In genomic region chr2:157771234-157771633, GRCh38 we compare ENCODE assay signal across 21 cellular contexts.
"Had no signal": no experiment of that assay in that cellular context is flagged by ENCODE, and none has a peak within 500 bp of the region (broad histone marks: within the 10 kb centered on the region; RNA-seq: fewer than 3 reads in every experiment).

No MANE protein-coding gene starts in this region.

- H3K27ac ChIP-seq: epithelial cell of prostate, esophagus muscularis mucosa, gastroesophageal sphincter, left lung, lower lobe of right lung, neutrophil, spleen, tibial artery, upper lobe of left lung, uterus had no signal

- H3K4me1 ChIP-seq: esophagus muscularis mucosa, gastroesophageal sphincter, left lung, lower lobe of right lung, spleen, tibial artery, upper lobe of left lung, uterus had no signal

- H3K4me3 Mint-ChIP-seq: memory B cell; naive B cell; nephron; stimulated activated memory B cell treated with anti-CD40 and anti-IgM and Interleukin-4, amounts not matched to agents 10 μg/mL and 1 μg/mL and 100 μg/mL, for 72 hours; stimulated activated naive CD8-positive, alpha-beta T cell treated with anti-CD3 and anti-CD28 coated beads, Interleukin-15, Interleukin-2, amounts not matched to agents 100 ng/mL and 50 ng/mL, for 24 hours had no signal

- H3K9me3 ChIP-seq: esophagus muscularis mucosa, gastroesophageal sphincter, left lung, lower lobe of right lung, neutrophil, spleen, tibial artery, upper lobe of left lung, uterus had no signal

- H3K27me3 ChIP-seq: esophagus muscularis mucosa, gastroesophageal sphincter, left lung, neutrophil, spleen, tibial artery, upper lobe of left lung, uterus had no signal

- H3K27ac Mint-ChIP-seq: memory B cell; nephron; stimulated activated memory B cell treated with anti-CD40 and anti-IgM and Interleukin-4, amounts not matched to agents 10 μg/mL and 1 μg/mL and 100 μg/mL, for 72 hours; stimulated activated naive CD8-positive, alpha-beta T cell treated with anti-CD3 and anti-CD28 coated beads, Interleukin-15, Interleukin-2, amounts not matched to agents 100 ng/mL and 50 ng/mL, for 24 hours had no signal

- H3K27me3 Mint-ChIP-seq: memory B cell; naive B cell; stimulated activated memory B cell treated with anti-CD40 and anti-IgM and Interleukin-4, amounts not matched to agents 10 μg/mL and 1 μg/mL and 100 μg/mL, for 72 hours; stimulated activated naive CD8-positive, alpha-beta T cell treated with anti-CD3 and anti-CD28 coated beads, Interleukin-15, Interleukin-2, amounts not matched to agents 100 ng/mL and 50 ng/mL, for 24 hours had no signal

- H3K4me3 ChIP-seq: esophagus muscularis mucosa, gastroesophageal sphincter, left lung, lower lobe of right lung, spleen, tibial artery, upper lobe of left lung, uterus had no signal

- H3K4me1 Mint-ChIP-seq: memory B cell; naive B cell; nephron; stimulated activated memory B cell treated with anti-CD40 and anti-IgM and Interleukin-4, amounts not matched to agents 10 μg/mL and 1 μg/mL and 100 μg/mL, for 72 hours had no signal

- DNase-seq: effector memory CD4-positive, alpha-beta T cell; glutamatergic neuron; left lung; lower lobe of right lung; naive B cell; spleen; stimulated activated CD4-positive, alpha-beta T cell treated with anti-CD3 and anti-CD28 coated beads, Interleukin-15, amount 100 ng/mL, for 24 hours; stimulated activated CD4-positive, alpha-beta T cell treated with anti-CD3 and anti-CD28 coated beads, Interleukin-1b, Interleukin-23, amount 100 ng/mL, for 48 hours; stimulated activated CD4-positive, alpha-beta T cell treated with anti-CD3 and anti-CD28 coated beads, Interleukin-4, amount 100 ng/mL, for 24 hours; tibial artery; upper lobe of left lung; uterus had no signal

- FAIRE-seq: keratinocyte had no signal

- H3K36me3 ChIP-seq: neutrophil, uterus had no signal

- H3K9me3 Mint-ChIP-seq: memory B cell; naive B cell; nephron; stimulated activated memory B cell treated with anti-CD40 and anti-IgM and Interleukin-4, amounts not matched to agents 10 μg/mL and 1 μg/mL and 100 μg/mL, for 72 hours; stimulated activated naive CD8-positive, alpha-beta T cell treated with anti-CD3 and anti-CD28 coated beads, Interleukin-15, Interleukin-2, amounts not matched to agents 100 ng/mL and 50 ng/mL, for 24 hours had no signal
